Comparison of ENCODE assay signal across 1 cellular context in genomic region chr20:64166712-64167615, GRCh38.
TF ChIP-seq lines count a peak whose summit lies in the region.

No MANE protein-coding gene starts in this region.

TF ChIP-seq in WTC11, 78 proteins besides CTCF, POLR2A, EP300 and RAD21:
- TF ChIP-seq FOXP1 (CRISPR knock-in tag; IDR thresholded peaks at IDR 0.05; ENCODE audit: borderline replicate concordance) (0 out of 2 replicates have a peak, but pooled peaks have one; percentile 26), JUN (CRISPR knock-in tag; IDR thresholded peaks at IDR 0.05) (0 out of 2 replicates have a peak, but pooled peaks have one; percentile 33), RELA (CRISPR knock-in tag; IDR thresholded peaks at IDR 0.05; ENCODE audit: borderline replicate concordance) (no peak)
